ENCODE assay signal across 1 cellular context in genomic region chr5:38751103-38751502, GRCh38.
TF ChIP-seq lines count a peak whose summit lies in the region.

No MANE protein-coding gene starts in this region.

TF ChIP-seq in SK-N-SH treated with all-trans-retinoic acid at 6 μM for 48 hours, 23 proteins besides CTCF, POLR2A, EP300 and RAD21:
- TF ChIP-seq CREB5 (CRISPR knock-in tag; IDR thresholded peaks at IDR 0.05; ENCODE audit: low read depth) (no peak), BACH2 (CRISPR knock-in tag; IDR thresholded peaks at IDR 0.05; ENCODE audit: borderline replicate concordance) (no peak), ARNTL (CRISPR knock-in tag; IDR thresholded peaks at IDR 0.05; ENCODE audit: borderline replicate concordance, low read depth) (no peak), ISL1 (CRISPR knock-in tag; IDR thresholded peaks at IDR 0.05) (no peak), ZC3H10 (CRISPR knock-in tag; IDR thresholded peaks at IDR 0.05) (no peak), ZFP3 (CRISPR knock-in tag; IDR thresholded peaks at IDR 0.05) (no peak), GLIS3 (CRISPR knock-in tag; IDR thresholded peaks at IDR 0.05) (no peak), TOX (CRISPR knock-in tag; IDR thresholded peaks at IDR 0.05; ENCODE audit: borderline replicate concordance) (no peak), CSRNP3 (CRISPR knock-in tag; IDR thresholded peaks at IDR 0.05) (no peak), ZFP30 (CRISPR knock-in tag; IDR thresholded peaks at IDR 0.05) (no peak), OSR1 (CRISPR knock-in tag; IDR thresholded peaks at IDR 0.05) (no peak)
- TF ChIP-seq, protein P1, sequence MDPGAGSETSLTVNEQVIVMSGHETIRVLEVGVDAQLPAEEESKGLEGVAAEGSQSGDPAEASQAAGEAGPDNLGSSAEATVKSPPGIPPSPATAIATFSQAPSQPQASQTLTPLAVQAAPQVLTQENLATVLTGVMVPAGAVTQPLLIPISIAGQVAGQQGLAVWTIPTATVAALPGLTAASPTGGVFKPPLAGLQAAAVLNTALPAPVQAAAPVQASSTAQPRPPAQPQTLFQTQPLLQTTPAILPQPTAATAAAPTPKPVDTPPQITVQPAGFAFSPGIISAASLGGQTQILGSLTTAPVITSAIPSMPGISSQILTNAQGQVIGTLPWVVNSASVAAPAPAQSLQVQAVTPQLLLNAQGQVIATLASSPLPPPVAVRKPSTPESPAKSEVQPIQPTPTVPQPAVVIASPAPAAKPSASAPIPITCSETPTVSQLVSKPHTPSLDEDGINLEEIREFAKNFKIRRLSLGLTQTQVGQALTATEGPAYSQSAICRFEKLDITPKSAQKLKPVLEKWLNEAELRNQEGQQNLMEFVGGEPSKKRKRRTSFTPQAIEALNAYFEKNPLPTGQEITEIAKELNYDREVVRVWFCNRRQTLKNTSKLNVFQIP (CRISPR knock-in tag; IDR thresholded peaks at IDR 0.05; ENCODE audit: borderline replicate concordance, low read depth) = no peak
- TF ChIP-seq, protein P2, sequence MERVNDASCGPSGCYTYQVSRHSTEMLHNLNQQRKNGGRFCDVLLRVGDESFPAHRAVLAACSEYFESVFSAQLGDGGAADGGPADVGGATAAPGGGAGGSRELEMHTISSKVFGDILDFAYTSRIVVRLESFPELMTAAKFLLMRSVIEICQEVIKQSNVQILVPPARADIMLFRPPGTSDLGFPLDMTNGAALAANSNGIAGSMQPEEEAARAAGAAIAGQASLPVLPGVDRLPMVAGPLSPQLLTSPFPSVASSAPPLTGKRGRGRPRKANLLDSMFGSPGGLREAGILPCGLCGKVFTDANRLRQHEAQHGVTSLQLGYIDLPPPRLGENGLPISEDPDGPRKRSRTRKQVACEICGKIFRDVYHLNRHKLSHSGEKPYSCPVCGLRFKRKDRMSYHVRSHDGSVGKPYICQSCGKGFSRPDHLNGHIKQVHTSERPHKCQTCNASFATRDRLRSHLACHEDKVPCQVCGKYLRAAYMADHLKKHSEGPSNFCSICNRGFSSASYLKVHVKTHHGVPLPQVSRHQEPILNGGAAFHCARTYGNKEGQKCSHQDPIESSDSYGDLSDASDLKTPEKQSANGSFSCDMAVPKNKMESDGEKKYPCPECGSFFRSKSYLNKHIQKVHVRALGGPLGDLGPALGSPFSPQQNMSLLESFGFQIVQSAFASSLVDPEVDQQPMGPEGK (CRISPR knock-in tag; IDR thresholded peaks at IDR 0.05; ENCODE audit: borderline replicate concordance) = no peak
TF ChIP-seq in SK-N-SH treated with all-trans-retinoic acid at 6 μM for 48 hours: peak in this region for 0.
